17 cellular contexts compared by ENCODE assay signal in the genomic region with DNA sequence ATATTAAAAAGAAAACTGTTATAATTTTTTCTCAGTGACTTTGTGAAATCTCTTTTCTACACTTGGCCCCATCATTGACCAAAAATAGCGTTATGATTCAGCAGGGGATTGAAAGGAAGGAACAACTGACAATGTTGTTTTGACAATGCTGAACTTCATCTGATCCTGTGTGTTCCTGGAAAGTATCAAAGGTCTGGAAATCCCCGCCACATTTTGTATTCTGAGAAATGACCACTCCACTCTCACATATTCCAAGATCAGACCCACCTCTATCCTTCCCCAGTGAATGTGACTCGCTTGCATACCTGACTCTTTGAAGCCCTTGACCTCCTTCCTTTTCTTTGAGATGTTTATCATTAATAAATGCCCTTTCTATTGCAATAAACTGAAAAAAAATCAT. TPM values are rescaled to one million over a fixed set of nuclear protein-coding genes. Genes with fewer than 3 reads are reported as not detected.
A peak's percentile ranks its signal among the peaks of the same experiment; 100 is the strongest.
DNase-seq lines count a peak whose midpoint lies in the region; ATAC-seq, FAIRE-seq and TF ChIP-seq lines count a peak whose summit lies in the region.
"Had no signal": no experiment of that assay in that cellular context is flagged by ENCODE, and none has a peak within 500 bp of the region (broad histone marks: within the 10 kb centered on the region; RNA-seq: fewer than 3 reads in every experiment).

No MANE protein-coding gene starts in this region.

- peak; percentile 35 for FAIRE-seq in GM12891 (lab: Jason Lieb, UNC)
- FAIRE-seq: TTC549 had no signal

- DNase-seq in GM12891 (ENCODE audit: insufficient read length, low spot score) (no peak), HT-29 (ENCODE audit: low spot score) (peak; percentile 33), astrocyte of the spinal cord (ENCODE audit: low read depth, low spot score) (peak; percentile 14), myocyte (ENCODE audit: low read depth) (peak; percentile 88), NCI-H187 treated with DMSO at 0.1 percent for 48 hours (lab: John Stamatoyannopoulos, UW) (no peak), CD1c-positive myeloid dendritic cell (ENCODE audit: extremely low spot score) (no peak)
- DNase-seq: CD4-positive, alpha-beta memory T cell; effector CD8-positive, alpha-beta T cell; HCEC 1CT; hypothalamus; Karpas-422; midbrain; NCI-H2227 treated with DMSO at 0.1 percent for 48 hours had no signal

- ATAC-seq in HG03108 (IDR thresholded peaks at IDR 0.05; ENCODE audit: unreplicated experiment) (no peak), HG03565 (IDR thresholded peaks at IDR 0.05; ENCODE audit: unreplicated experiment) (no peak)
- ATAC-seq: Panc1 had no signal

- TF ChIP-seq POLR2A in GM12891 (IDR thresholded peaks at IDR 0.05; ENCODE audit: low read depth, low read length) = no peak

- in situ Hi-C loops in astrocyte of the spinal cord (cut with HindIII; ENCODE audit: low sequenced_read_pairs) = no loop called here

- no peak overlapping the region for H3K4me3 ChIP-seq in astrocyte of the spinal cord (ENCODE audit: low read depth, low read length)

- no peak for TF ChIP-seq CTCF in astrocyte of the spinal cord (IDR thresholded peaks at IDR 0.05; ENCODE audit: low read depth, low read length)

TF ChIP-seq in GM12891, 5 proteins besides CTCF, POLR2A, EP300 and RAD21:
- TF ChIP-seq SPI1 (IDR thresholded peaks at IDR 0.05; ENCODE audit: low read depth, low read length) (no peak), PAX5 (IDR thresholded peaks at IDR 0.05; ENCODE audit: insufficient read depth, low read length, severe bottlenecking) (no peak), POLR2AphosphoS5 (IDR thresholded peaks at IDR 0.05; ENCODE audit: low read depth, low read length) (no peak), TAF1 (IDR thresholded peaks at IDR 0.05; ENCODE audit: low read depth, low read length) (no peak), POU2F2 (IDR thresholded peaks at IDR 0.05; ENCODE audit: low read depth, low read length) (no peak)

RNA-seq across cellular contexts. Expression of a gene that starts 9.7 kb away (rescaled TPM):
- 17.9 TPM for polyA plus RNA-seq in GM12891 (2012; ENCODE audit: low read depth, missing spikeins)
- 29.9 and 33.2 TPM in 2 replicates for total RNA-seq in HT-29 (2014; rRNA removed; shearing (Covaris generic))
- 24.4 and 36.6 TPM in 2 replicates for total RNA-seq in myocyte
- 12.7 TPM for polyA plus RNA-seq in myocyte (2012)

RNA-seq across cellular contexts. Expression of a gene that starts 53.2 kb away (rescaled TPM):
- polyA plus RNA-seq in GM12891 (2012; ENCODE audit: low read depth, missing spikeins) = not detected
- total RNA-seq in HT-29 (2014; rRNA removed; shearing (Covaris generic)) = not detected in 2 replicates
- total RNA-seq in myocyte = not detected in 2 replicates
- polyA plus RNA-seq in myocyte (2012) = not detected

Comparison
In these comparisons a context has a peak if more than half of its experiments do, and no peak if none do; other contexts are left out.
1. DNase-seq: peak in HT-29 (single experiment), astrocyte of the spinal cord (single experiment) and myocyte (single experiment); none in GM12891 (single experiment), NCI-H187 treated with DMSO at 0.1 percent for 48 hours (single experiment) and CD1c-positive myeloid dendritic cell (single experiment).